Comparison of ENCODE assay signal across 22 cellular contexts in the genomic region with DNA sequence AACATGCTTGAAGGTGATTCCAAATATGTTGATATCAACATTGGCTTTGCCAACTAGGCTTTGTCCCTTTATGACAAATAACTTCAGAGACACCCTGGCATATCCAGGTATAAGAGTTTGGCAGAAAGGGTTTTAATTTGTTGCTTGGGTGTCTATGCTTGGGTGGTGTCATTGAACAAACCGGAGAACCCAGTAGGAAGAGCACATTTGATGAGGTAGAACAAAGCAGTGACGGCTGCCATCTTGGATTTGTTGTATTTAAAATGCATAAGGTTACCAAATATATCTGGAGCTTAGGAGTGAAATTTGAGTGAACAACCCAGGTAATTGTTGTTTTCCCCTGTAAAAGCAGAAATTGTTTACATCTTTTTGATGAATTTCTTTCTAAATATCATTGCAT.
DNase-seq lines count a peak whose midpoint lies in the region; ATAC-seq, FAIRE-seq and TF ChIP-seq lines count a peak whose summit lies in the region.
"Had no signal": no experiment of that assay in that cellular context is flagged by ENCODE, and none has a peak within 500 bp of the region (broad histone marks: within the 10 kb centered on the region; RNA-seq: fewer than 3 reads in every experiment).

No MANE protein-coding gene starts in this region.

- H3K9me3 ChIP-seq in astrocyte (ENCODE audit: insufficient read depth, low read depth, low read length), result no peaks in the 10 kb centered on the region
- H3K9me3 ChIP-seq in osteoblast (ENCODE audit: low read depth, low read length), result no peaks in the 10 kb centered on the region
- H3K9me3 ChIP-seq: ascending aorta, Peyer's patch had no signal

- H3K4me1 ChIP-seq in astrocyte (ENCODE audit: insufficient read depth, low read length), result peaks cover 22% of the 10 kb centered on the region
- H3K4me1 ChIP-seq in osteoblast (ENCODE audit: insufficient read depth, low read length), result peaks cover 20% of the 10 kb centered on the region
- no peaks in the 10 kb centered on the region for H3K4me1 ChIP-seq in mesendoderm (ENCODE audit: control insufficient read depth, low read depth, low read length)
- H3K4me1 ChIP-seq: ascending aorta, Peyer's patch had no signal

- no peak overlapping the region for H2AK5ac ChIP-seq in mesendoderm (ENCODE audit: low read length)

- H3K27me3 Mint-ChIP-seq in activated T-cell treated with anti-CD3 and anti-CD28 coated beads, Interleukin-2, amount 50 U/mL, for 24 hours, result no peaks in the 10 kb centered on the region
- H3K27me3 Mint-ChIP-seq in activated T-cell treated with anti-CD3 and anti-CD28 coated beads, Interleukin-2, amount 50 U/mL, for 4 hours (ENCODE audit: low read depth), result no peaks in the 10 kb centered on the region
- H3K27me3 Mint-ChIP-seq in HFFc6 (ENCODE audit: insufficient read depth), result no peaks in the 10 kb centered on the region
- H3K27me3 Mint-ChIP-seq in astrocyte (ENCODE audit: low read depth, unreplicated experiment), result no peaks in the 10 kb centered on the region
- H3K27me3 Mint-ChIP-seq: B cell had no signal

- no peak overlapping the region for H4K8ac ChIP-seq in mesendoderm (ENCODE audit: low read depth, low read length)

- H2BK15ac ChIP-seq in mesendoderm (replicated peaks; ENCODE audit: low read depth), result no peak overlapping the region

- FAIRE-seq in astrocyte (lab: Jason Lieb, UNC), result no peak
- FAIRE-seq: A204.1, G401.6 had no signal

- peak overlapping the region; percentile 100 for H3K27ac ChIP-seq in astrocyte (ENCODE audit: low read depth, low read length)
- peak overlapping the region; percentile 99 for H3K27ac ChIP-seq in osteoblast (ENCODE audit: low read depth, low read length)
- H3K27ac ChIP-seq in mesendoderm (ENCODE audit: low read depth, low read length), result no peak overlapping the region
- H3K27ac ChIP-seq: ascending aorta, dorsolateral prefrontal cortex, KMS-11, Peyer's patch had no signal

- H3K79me2 ChIP-seq in astrocyte (ENCODE audit: insufficient read depth, low read length) (no peaks in the 10 kb centered on the region), osteoblast (ENCODE audit: insufficient read depth, low read length) (no peaks in the 10 kb centered on the region), mesendoderm (ENCODE audit: control insufficient read depth, insufficient read depth, low read length) (no peaks in the 10 kb centered on the region)

- no peak for DNase-seq in activated T-cell treated with anti-CD3 and anti-CD28 coated beads, Interleukin-2, amount 50 U/mL, for 24 hours
- no peak for DNase-seq in activated T-cell treated with anti-CD3 and anti-CD28 coated beads, Interleukin-2, amount 50 U/mL, for 4 hours
- DNase-seq in HFFc6, result no peak
- DNase-seq in astrocyte (ENCODE audit: low read depth), result no peak
- no peak for DNase-seq in osteoblast (ENCODE audit: insufficient read length, low spot score, missing footprints)
- no peak for DNase-seq in stimulated activated naive CD4-positive, alpha-beta T cell (lab: John Stamatoyannopoulos, UW)
- DNase-seq in mesendoderm, result no peak
- DNase-seq: activated CD4-positive, alpha-beta T cell treated with anti-CD3 and anti-CD28 coated beads, Interleukin-2, amount 50 U/mL, for 1 hour; activated CD8-positive, alpha-beta memory T cell treated with anti-CD3 and anti-CD28 coated beads, Interleukin-2, amount 50 U/mL, for 48 hours; DMS53; dorsolateral prefrontal cortex; NCI-H2171; NCI-H510A treated with DMSO at 0.1 percent for 48 hours; Peyer's patch had no signal

- H3K4me3 Mint-ChIP-seq in activated T-cell treated with anti-CD3 and anti-CD28 coated beads, Interleukin-2, amount 50 U/mL, for 24 hours, result peak overlapping the region; percentile 54
- no peak overlapping the region for H3K4me3 Mint-ChIP-seq in activated T-cell treated with anti-CD3 and anti-CD28 coated beads, Interleukin-2, amount 50 U/mL, for 4 hours
- no peak overlapping the region for H3K4me3 Mint-ChIP-seq in HFFc6
- H3K4me3 Mint-ChIP-seq in astrocyte (ENCODE audit: unreplicated experiment), result no peak overlapping the region
- H3K4me3 Mint-ChIP-seq: B cell; T-helper 1 cell treated with Interleukin-12 subunit alpha and Interleukin-12 subunit beta and Interleukin-4 antibody, amounts not matched to agents 30 μg/mL and 1 μg/mL, for 36 hours had no signal

- TF ChIP-seq CTCF in HFFc6 (IDR thresholded peaks at IDR 0.05) (no peak), astrocyte (IDR thresholded peaks at IDR 0.05; ENCODE audit: insufficient read depth, low read depth, low read length) (no peak), osteoblast (IDR thresholded peaks at IDR 0.05; ENCODE audit: extremely low read depth, low read depth, low read length) (no peak)

- H3K36me3 ChIP-seq in astrocyte (ENCODE audit: insufficient read depth, low read length) (no peaks in the 10 kb centered on the region), osteoblast (ENCODE audit: insufficient read depth, low read length) (no peaks in the 10 kb centered on the region), mesendoderm (ENCODE audit: control insufficient read depth, insufficient read depth, low read length) (no peaks in the 10 kb centered on the region)
- H3K36me3 ChIP-seq: ascending aorta, Peyer's patch had no signal

- no peak overlapping the region for H2BK120ac ChIP-seq in mesendoderm (ENCODE audit: low read depth, low read length)

- H3K18ac ChIP-seq in mesendoderm (ENCODE audit: low read length), result no peak overlapping the region

- H3K36me3 Mint-ChIP-seq in activated T-cell treated with anti-CD3 and anti-CD28 coated beads, Interleukin-2, amount 50 U/mL, for 24 hours (ENCODE audit: low read depth), result peaks cover 34% of the 10 kb centered on the region
- peaks cover 4% of the 10 kb centered on the region for H3K36me3 Mint-ChIP-seq in activated T-cell treated with anti-CD3 and anti-CD28 coated beads, Interleukin-2, amount 50 U/mL, for 4 hours (ENCODE audit: insufficient read depth)
- peaks cover 33% of the 10 kb centered on the region for H3K36me3 Mint-ChIP-seq in HFFc6 (ENCODE audit: low read depth)
- peaks cover 4% of the 10 kb centered on the region for H3K36me3 Mint-ChIP-seq in astrocyte (ENCODE audit: low read depth, unreplicated experiment)

- peaks cover 92% of the 10 kb centered on the region for H3K4me1 Mint-ChIP-seq in activated T-cell treated with anti-CD3 and anti-CD28 coated beads, Interleukin-2, amount 50 U/mL, for 24 hours (ENCODE audit: low read depth)
- H3K4me1 Mint-ChIP-seq in activated T-cell treated with anti-CD3 and anti-CD28 coated beads, Interleukin-2, amount 50 U/mL, for 4 hours (ENCODE audit: low read depth), result peaks cover 63% of the 10 kb centered on the region
- peaks cover 52% of the 10 kb centered on the region for H3K4me1 Mint-ChIP-seq in HFFc6 (ENCODE audit: low read depth)
- H3K4me1 Mint-ChIP-seq in astrocyte (ENCODE audit: low read depth, unreplicated experiment), result peaks cover 15% of the 10 kb centered on the region

- H3K79me1 ChIP-seq in mesendoderm (ENCODE audit: low read length), result no peaks in the 10 kb centered on the region

- H3K9me3 Mint-ChIP-seq in activated T-cell treated with anti-CD3 and anti-CD28 coated beads, Interleukin-2, amount 50 U/mL, for 24 hours, result peaks cover 33% of the 10 kb centered on the region
- peaks cover 14% of the 10 kb centered on the region for H3K9me3 Mint-ChIP-seq in activated T-cell treated with anti-CD3 and anti-CD28 coated beads, Interleukin-2, amount 50 U/mL, for 4 hours
- H3K9me3 Mint-ChIP-seq in HFFc6, result peaks cover under 1% of the 10 kb centered on the region; the same call in 1 of the 2 replicates
- no peaks in the 10 kb centered on the region for H3K9me3 Mint-ChIP-seq in astrocyte (ENCODE audit: unreplicated experiment)
- H3K9me3 Mint-ChIP-seq: T-helper 1 cell treated with Interleukin-12 subunit alpha and Interleukin-12 subunit beta and Interleukin-4 antibody, amounts not matched to agents 30 μg/mL and 1 μg/mL, for 36 hours had no signal

- peak overlapping the region; percentile 99 for H3K27ac Mint-ChIP-seq in activated T-cell treated with anti-CD3 and anti-CD28 coated beads, Interleukin-2, amount 50 U/mL, for 24 hours
- H3K27ac Mint-ChIP-seq in HFFc6 (peak overlapping the region; percentile 99), astrocyte (ENCODE audit: unreplicated experiment) (peak overlapping the region; percentile 100)
- H3K27ac Mint-ChIP-seq: B cell; T-helper 1 cell treated with Interleukin-12 subunit alpha and Interleukin-12 subunit beta and Interleukin-4 antibody, amounts not matched to agents 30 μg/mL and 1 μg/mL, for 36 hours had no signal

- H3K9ac ChIP-seq in astrocyte (ENCODE audit: low read length), result peak overlapping the region; percentile 91
- H3K9ac ChIP-seq in mesendoderm (ENCODE audit: low read length), result no peak overlapping the region
- H3K9ac ChIP-seq: KMS-11 had no signal

- ATAC-seq in activated T-cell treated with anti-CD3 and anti-CD28 coated beads, Interleukin-2, amount 50 U/mL, for 4 hours, result no peak
- no peak for ATAC-seq in HG03469 (IDR thresholded peaks at IDR 0.05; ENCODE audit: unreplicated experiment)

- H3K4ac ChIP-seq in mesendoderm (ENCODE audit: low read depth, low read length), result no peak overlapping the region

- no peak overlapping the region for H3K4me2 ChIP-seq in astrocyte (ENCODE audit: low read length)
- no peak overlapping the region for H3K4me2 ChIP-seq in osteoblast (ENCODE audit: insufficient read depth, low read length)
- no peak overlapping the region for H3K4me2 ChIP-seq in mesendoderm (ENCODE audit: low read length)
- H3K4me2 ChIP-seq: KMS-11 had no signal

- H3K23ac ChIP-seq in mesendoderm (ENCODE audit: low read length), result no peak overlapping the region

- WGBS in mesendoderm (ENCODE audit: extremely low coverage, insufficient coverage, low lambda C conversion rate), result no CpG with 5 or more reads among the region's 2 CpGs

- H4K20me1 ChIP-seq in astrocyte (ENCODE audit: insufficient read depth, low read length) (no peaks in the 10 kb centered on the region), osteoblast (ENCODE audit: insufficient read depth, low read length) (no peaks in the 10 kb centered on the region)

- H2BK5ac ChIP-seq in mesendoderm (ENCODE audit: low read length), result no peak overlapping the region

- H3K56ac ChIP-seq in mesendoderm (ENCODE audit: low read length), result no peak overlapping the region

- H3K4me3 ChIP-seq in astrocyte (ENCODE audit: insufficient read depth, low read depth, low read length) (no peak overlapping the region), osteoblast (ENCODE audit: insufficient read depth, low read length) (no peak overlapping the region), mesendoderm (ENCODE audit: low read length) (no peak overlapping the region)
- H3K4me3 ChIP-seq: ascending aorta, dorsolateral prefrontal cortex, lung, Peyer's patch had no signal

- H4K5ac ChIP-seq in mesendoderm (ENCODE audit: low read length), result no peak overlapping the region

- no peaks in the 10 kb centered on the region for H3K27me3 ChIP-seq in astrocyte (ENCODE audit: insufficient read depth, low read length)
- H3K27me3 ChIP-seq in osteoblast (ENCODE audit: insufficient read depth, low read length), result no peaks in the 10 kb centered on the region
- H3K27me3 ChIP-seq in mesendoderm (ENCODE audit: insufficient read depth, low read length, poor library complexity), result no peaks in the 10 kb centered on the region
- H3K27me3 ChIP-seq: ascending aorta, Peyer's patch had no signal

- no peak overlapping the region for H2AFZ ChIP-seq in astrocyte (ENCODE audit: low read depth, low read length)
- H2AFZ ChIP-seq in osteoblast (ENCODE audit: low read length), result no peak overlapping the region
